ENCODE assay signal across 27 cellular contexts in genomic region chr2:145905371-145905770, GRCh38.
"Had no signal": no experiment of that assay in that cellular context is flagged by ENCODE, and none has a peak within 500 bp of the region (broad histone marks: within the 10 kb centered on the region; RNA-seq: fewer than 3 reads in every experiment).

No MANE protein-coding gene starts in this region.

- FAIRE-seq: K562 had no signal

- H3K27me3 Mint-ChIP-seq: IgD-negative memory B cell had no signal

- H3K4me3 Mint-ChIP-seq: IgD-negative memory B cell, T-cell had no signal

- H3K27ac Mint-ChIP-seq: IgD-negative memory B cell, T-cell had no signal

- H3K4me2 ChIP-seq: KMS-11, SK-N-SH had no signal

- H3K4me1 ChIP-seq: Peyer's patch had no signal

- H3K36me3 Mint-ChIP-seq: IgD-negative memory B cell, T-cell had no signal

- DNase-seq: Kasumi-1, MV-4-11, NCI-H1048, NCI-H1105, NCI-H1417, NCI-H1436 treated with DMSO at 0.1 percent for 48 hours, NCI-H1694 treated with DMSO at 0.1 percent for 48 hours, NCI-H2029, NCI-H2081 treated with DMSO at 0.1 percent for 48 hours, NCI-H2171, NCI-H226, NCI-H446, NCI-H510A, NCI-H524 treated with DMSO at 0.1 percent for 48 hours, NCI-H69, NCI-H774, Peyer's patch, Right ventricle myocardium superior, RPMI8226, SIG-M5, SK-N-SH, SW 1271, T-cell had no signal

- H3K9me3 ChIP-seq: Peyer's patch, SJSA1, SK-N-SH had no signal

- H3K36me3 ChIP-seq: Peyer's patch, SJSA1 had no signal

- H3K9ac ChIP-seq: KMS-11, SK-N-SH had no signal

- H3K4me3 ChIP-seq: K562, Peyer's patch, SJSA1 had no signal

- H3K9me2 ChIP-seq: SK-N-SH had no signal

- H3K27ac ChIP-seq: KMS-11, Peyer's patch, SJSA1 had no signal

- H3K27me3 ChIP-seq: Peyer's patch, SJSA1 had no signal

- H3K4me1 Mint-ChIP-seq: T-cell had no signal

- ATAC-seq: K562, T-cell had no signal
